ENCODE assay signal across 8 cellular contexts in genomic region chr19:38838208-38838985, GRCh38. TPM values are rescaled to one million over a fixed set of nuclear protein-coding genes. Genes with fewer than 3 reads are reported as not detected.
DNase-seq lines count a peak whose midpoint lies in the region; ATAC-seq and TF ChIP-seq lines count a peak whose summit lies in the region.

No MANE protein-coding gene starts in this region.

- peaks cover 5% of the 10 kb centered on the region; the same call in 1 of the 2 replicates for H3K9me1 ChIP-seq in IMR-90 (ENCODE audit: insufficient read depth, low read length)

- H3K79me1 ChIP-seq in IMR-90 (ENCODE audit: low read depth in 1 of 2, low read length in 2 of 2): peaks cover 44 to 71% of the 10 kb centered on the region in 2 experiments

- H3K56ac ChIP-seq in IMR-90 (ENCODE audit: extremely low read depth, insufficient read depth, low read length): no peak overlapping the region

- POLR2A ChIA-PET in IMR-90 (lab: Charles Lee; ENCODE audit: unreplicated experiment): no interaction called here

- no peaks in the 10 kb centered on the region for H3K9me3 ChIP-seq in IMR-90 (ENCODE audit: control insufficient read depth, insufficient read depth, low read length)

- H2BK15ac ChIP-seq in IMR-90 (ENCODE audit: low read depth, low read length): no peak overlapping the region

- in situ Hi-C loops in IMR-90 (cut with MboI; ENCODE audit: low sequenced_read_pairs) (no loop called here), ACHN (cut with HindIII; ENCODE audit: low pct_ligation_motif_present, low pct_unique_long_range_greater_than_20kb, low sequenced_read_pairs) (no loop called here)

- H3K36me3 ChIP-seq in IMR-90 (ENCODE audit: control insufficient read depth, insufficient read depth, low read length): peaks cover 73% of the 10 kb centered on the region

- no peak overlapping the region for H4K91ac ChIP-seq in IMR-90 (ENCODE audit: insufficient read depth, low read depth, low read length)

- H2BK5ac ChIP-seq in IMR-90 (ENCODE audit: low read depth, low read length, poor library complexity, severe bottlenecking): peak overlapping the region; percentile 14

- H3K4me2 ChIP-seq in IMR-90 (ENCODE audit: low read depth, low read length): no peak overlapping the region

- CTCF ChIA-PET in IMR-90 (lab: Yijun Ruan, JAX): interaction anchor here (1.4 kb wide), 1 partner anchor 92 kb away, joined by 3 read pairs; the partner anchor contains the start of genes MRPS12 and SARS2

- no TSS peak for BruUV-seq in IMR-90 (replicated peaks; lab: Mats Ljungman, UMichigan)

- H4K8ac ChIP-seq in IMR-90 (ENCODE audit: low read depth in 2 of 2, low read length in 2 of 2): peak overlapping the region in 1 of 2 experiments; percentile 23; a peak in 1 of 4 replicates

- H2AK9ac ChIP-seq in IMR-90 (replicated peaks; ENCODE audit: low read depth, low read length, poor library complexity): no peak overlapping the region

- intact Hi-C loops in IMR-90 (cut with micrococcal nuclease): no loop called here

- H3K9ac ChIP-seq in IMR-90 (ENCODE audit: low read depth, low read length): no peak overlapping the region

- no peak for TF ChIP-seq RAD21 in IMR-90 (IDR thresholded peaks at IDR 0.05; ENCODE audit: low read length)

- peaks cover 63% of the 10 kb centered on the region for H4K20me1 ChIP-seq in IMR-90 (ENCODE audit: insufficient read depth, low read length)

- no peak overlapping the region for H2BK20ac ChIP-seq in IMR-90 (ENCODE audit: low read depth, low read length)

- dilution Hi-C loops in IMR-90 (cut with HindIII; ENCODE audit: low sequenced_read_pairs, unreplicated experiment): no loop called here

- no peak overlapping the region for H3K4ac ChIP-seq in IMR-90 (ENCODE audit: low read depth, low read length)

- no peak overlapping the region for H3K4me3 ChIP-seq in IMR-90 (ENCODE audit: insufficient read depth, low read depth, low read length)

- WGBS in IMR-90 (ENCODE audit: extremely low coverage in 2 of 2, insufficient read length in 1 of 2), 2 experiments: 65% methylated on average over 6 of the region's 19 CpGs; no CpG with 5 or more reads in 1 of the 2 experiments

- TF ChIP-seq CTCF in IMR-90 (conservative IDR thresholded peaks at IDR 0.05; ENCODE audit: low read depth, low read length): no peak

- ATAC-seq in IMR-90 (ENCODE audit: low read depth): no peak
- ATAC-seq in HG03439 (IDR thresholded peaks at IDR 0.05; ENCODE audit: unreplicated experiment): no peak

- no peak overlapping the region for H3K18ac ChIP-seq in IMR-90 (ENCODE audit: low read depth, low read length)

- H3K4me1 ChIP-seq in IMR-90 (ENCODE audit: control insufficient read depth, insufficient read depth, low read length): peaks cover 10% of the 10 kb centered on the region; the same call in 1 of the 2 replicates

- H3K27me3 ChIP-seq in IMR-90 (ENCODE audit: control insufficient read depth, insufficient read depth, low read length): no peaks in the 10 kb centered on the region

- no peak overlapping the region for H2AFZ ChIP-seq in IMR-90 (replicated peaks; ENCODE audit: low read length, poor library complexity)

- no peak overlapping the region for H3K14ac ChIP-seq in IMR-90 (replicated peaks; ENCODE audit: low read depth, low read length)

- no peak overlapping the region for H3K27ac ChIP-seq in IMR-90 (ENCODE audit: insufficient read depth, low read length)

- no peak for DNase-seq in IMR-90
- DNase-seq in activated T-cell treated with anti-CD3 and anti-CD28 coated beads for 48 hours (ENCODE audit: low read depth): peak; percentile 60
- DNase-seq in kidney tubule cell (ENCODE audit: low spot score): peak; percentile 91
- DNase-seq in stimulated activated CD4-positive, alpha-beta T cell treated with anti-CD3 and anti-CD28 coated beads, TNF-alpha, amount 100 ng/mL, for 48 hours (ENCODE audit: low read depth in 3 of 3): peak in 2 of 3 donors; percentile 52 to 69
- no peak for DNase-seq in SKM-1 treated with dmso at 0.1 percent for 144 hours (lab: John Stamatoyannopoulos, UW; ENCODE audit: unreplicated experiment)
- no peak for DNase-seq in DMS79 treated with DMSO at 0.1 percent for 48 hours (lab: John Stamatoyannopoulos, UW)
- DNase-seq in ACHN: no peak

- H4K5ac ChIP-seq in IMR-90 (ENCODE audit: low read depth, low read length): no peak overlapping the region

- H2BK120ac ChIP-seq in IMR-90 (ENCODE audit: low read depth, low read length): no peak overlapping the region

- no peak for TF ChIP-seq POLR2A in IMR-90 (IDR thresholded peaks at IDR 0.05; ENCODE audit: low read depth, low read length)

- H2AK5ac ChIP-seq in IMR-90 (ENCODE audit: low read depth, low read length): no peak overlapping the region

- H3K23ac ChIP-seq in IMR-90 (ENCODE audit: low read depth, low read length): no peak overlapping the region

TF ChIP-seq in IMR-90, 13 proteins besides CTCF, POLR2A, EP300 and RAD21:
- TF ChIP-seq BHLHE40 (IDR thresholded peaks at IDR 0.05; ENCODE audit: low read depth, low read length): no peak
- no peak for TF ChIP-seq FOS (IDR thresholded peaks at IDR 0.05; ENCODE audit: low read depth, low read length)
- no peak for TF ChIP-seq RFX5 (IDR thresholded peaks at IDR 0.05; ENCODE audit: low read depth, low read length)

RNA-seq across cellular contexts. Expression of gene ECH1, which starts 6.8 kb away (rescaled TPM):
- total RNA-seq in IMR-90 (2012; rRNA removed): 15.0 and 15.6 TPM in 2 replicates
- 62.1 and 62.3 TPM in 2 replicates for polyA plus RNA-seq in IMR-90 (2012; rRNA removed)
- polyA plus RNA-seq in IMR-90 (2012; cell fraction: cytosol; rRNA removed): 91.1 and 125 TPM in 2 replicates
- 56.4 and 61.3 TPM in 2 replicates for polyA plus RNA-seq in IMR-90 (2012; cell fraction: nucleus; rRNA removed; ENCODE audit: low replicate concordance)

RNA-seq across cellular contexts. Expression of gene HNRNPL, which starts 11.4 kb away (rescaled TPM):
- total RNA-seq in IMR-90 (2012; rRNA removed): 316 and 429 TPM in 2 replicates
- polyA plus RNA-seq in IMR-90 (2012; rRNA removed): 277 and 280 TPM in 2 replicates
- polyA plus RNA-seq in IMR-90 (2012; cell fraction: cytosol; rRNA removed): 159 and 260 TPM in 2 replicates
- polyA plus RNA-seq in IMR-90 (2012; cell fraction: nucleus; rRNA removed; ENCODE audit: low replicate concordance): 202 and 318 TPM in 2 replicates

RNA-seq across cellular contexts. Expression of gene LGALS4, which starts 25.7 kb away (rescaled TPM):
- total RNA-seq in IMR-90 (2012; rRNA removed): not detected in 2 replicates
- 0.10 and 0.29 TPM in 2 replicates for polyA plus RNA-seq in IMR-90 (2012; rRNA removed)
- polyA plus RNA-seq in IMR-90 (2012; cell fraction: cytosol; rRNA removed): not detected in 2 replicates
- 1.2 and 1.3 TPM in 2 replicates for polyA plus RNA-seq in IMR-90 (2012; cell fraction: nucleus; rRNA removed; ENCODE audit: low replicate concordance)

RNA-seq across cellular contexts. Expression of gene RINL, which starts 39.7 kb away (rescaled TPM):
- total RNA-seq in IMR-90 (2012; rRNA removed): 0.72 and 0.83 TPM in 2 replicates
- 1.2 and 1.9 TPM in 2 replicates for polyA plus RNA-seq in IMR-90 (2012; rRNA removed)
- 1.00 and 1.0 TPM in 2 replicates for polyA plus RNA-seq in IMR-90 (2012; cell fraction: cytosol; rRNA removed)
- polyA plus RNA-seq in IMR-90 (2012; cell fraction: nucleus; rRNA removed; ENCODE audit: low replicate concordance): 1.5 and 1.7 TPM in 2 replicates

RNA-seq across cellular contexts. Expression of gene LGALS7B, which starts 49.4 kb away (rescaled TPM):
- not detected in 2 replicates for total RNA-seq in IMR-90 (2012; rRNA removed)
- not detected in 2 replicates for polyA plus RNA-seq in IMR-90 (2012; rRNA removed)
- polyA plus RNA-seq in IMR-90 (2012; cell fraction: cytosol; rRNA removed): not detected in 2 replicates
- polyA plus RNA-seq in IMR-90 (2012; cell fraction: nucleus; rRNA removed; ENCODE audit: low replicate concordance): not detected in 2 replicates

Comparison
In these comparisons a context has a peak if more than half of its experiments do, and no peak if none do; other contexts are left out.
1. DNase-seq: peak in activated T-cell treated with anti-CD3 and anti-CD28 coated beads for 48 hours (single experiment), kidney tubule cell (single experiment) and stimulated activated CD4-positive, alpha-beta T cell treated with anti-CD3 and anti-CD28 coated beads, TNF-alpha, amount 100 ng/mL, for 48 hours (2 of 3); none in IMR-90 (single experiment), SKM-1 treated with dmso at 0.1 percent for 144 hours (single experiment), DMS79 treated with DMSO at 0.1 percent for 48 hours (single experiment) and ACHN (single experiment).